Comparison of ENCODE assay signal across 14 cellular contexts in genomic region chr3:141405025-141405424, GRCh38. TPM values are rescaled to one million over a fixed set of nuclear protein-coding genes. Genes with fewer than 3 reads are reported as not detected.
DNase-seq lines count a peak whose midpoint lies in the region; FAIRE-seq and TF ChIP-seq lines count a peak whose summit lies in the region.
"Had no signal": no experiment of that assay in that cellular context is flagged by ENCODE, and none has a peak within 500 bp of the region (broad histone marks: within the 10 kb centered on the region; RNA-seq: fewer than 3 reads in every experiment).

No MANE protein-coding gene starts in this region.

- DNase-seq in AG09309 (ENCODE audit: low read depth) (peak; percentile 52), endothelial cell of umbilical vein (ENCODE audit: low read depth, low spot score) (peak; percentile 90), osteocyte (ENCODE audit: extremely low spot score, unreplicated experiment) (no peak), NCI-H187 (lab: John Stamatoyannopoulos, UW) (no peak), GM12891 (ENCODE audit: insufficient read length, low spot score) (no peak), NCI-H1694 treated with DMSO at 0.1 percent for 48 hours (lab: John Stamatoyannopoulos, UW) (no peak)
- no peak for DNase-seq in activated CD8-positive, alpha-beta memory T cell treated with anti-CD3 and anti-CD28 coated beads for 24 hours
- DNase-seq: activated naive CD8-positive, alpha-beta T cell treated with anti-CD3 and anti-CD28 coated beads, Interleukin-2, amount 10 ng/mL, durations not matched to agents 7 days and 5 days; left lung; MG63; NCI-H510A treated with DMSO at 0.1 percent for 48 hours; SHP77 treated with DMSO at 0.1 percent for 48 hours had no signal

- CTCF ChIA-PET in endothelial cell of umbilical vein (lab: Charles Lee), result interaction anchor here (0.8 to 3.3 kb wide), 18 partner anchors 8 to 101 kb away, joined by 3 to 14 read pairs (median 5); no protein-coding TSS in a partner anchor

- H3K9me3 Mint-ChIP-seq in osteocyte (ENCODE audit: unreplicated experiment), result no peaks in the 10 kb centered on the region
- H3K9me3 Mint-ChIP-seq: activated naive CD8-positive, alpha-beta T cell treated with anti-CD3 and anti-CD28 coated beads, Interleukin-2, amount 10 ng/mL, durations not matched to agents 7 days and 5 days had no signal

- TF ChIP-seq CTCF in AG09309 (IDR thresholded peaks at IDR 0.05; ENCODE audit: control insufficient read depth, insufficient read depth, low read depth, low read length, missing control alignments), result no peak
- TF ChIP-seq CTCF in KMS-11 (conservative IDR thresholded peaks at IDR 0.05; ENCODE audit: low read depth, low read length), result no peak
- TF ChIP-seq CTCF in endothelial cell of umbilical vein (IDR thresholded peaks at IDR 0.05; ENCODE audit: extremely low read depth in 1 of 2, insufficient read depth in 1 of 2, low read depth in 1 of 2, low read length in 2 of 2), result no peak
- no peak for TF ChIP-seq CTCF in osteocyte (IDR thresholded peaks at IDR 0.05)

- dilution Hi-C loops in endothelial cell of umbilical vein (cut with MboI; ENCODE audit: extremely low pct_ligation_motif_present, low sequenced_read_pairs), result no loop called here

- H3K36me3 ChIP-seq in KMS-11 (ENCODE audit: insufficient read depth) (peaks cover 61% of the 10 kb centered on the region), endothelial cell of umbilical vein (ENCODE audit: control insufficient read depth in 2 of 2, extremely low read depth in 1 of 2, insufficient read depth in 2 of 2, low read length in 2 of 2) (peaks cover 14 to 29% of the 10 kb centered on the region in 2 experiments)

- peaks cover 28% of the 10 kb centered on the region for H3K36me3 Mint-ChIP-seq in osteocyte (ENCODE audit: unreplicated experiment)

- H3K27ac ChIP-seq in KMS-11, result peak overlapping the region; percentile 2; the same call in 1 of the 2 replicates
- peak overlapping the region; percentile 97 for H3K27ac ChIP-seq in endothelial cell of umbilical vein (ENCODE audit: insufficient read depth, low read depth, low read length)
- H3K27ac ChIP-seq: C4-2B had no signal

- no peaks in the 10 kb centered on the region for H3K9me3 ChIP-seq in endothelial cell of umbilical vein (replicated peaks; ENCODE audit: control insufficient read depth, insufficient read depth, low read length)
- H3K9me3 ChIP-seq: left lung, MG63 had no signal

- peaks cover 39% of the 10 kb centered on the region for H3K4me1 Mint-ChIP-seq in osteocyte (ENCODE audit: unreplicated experiment)

- BruUV-seq in endothelial cell of umbilical vein (replicated peaks; lab: Mats Ljungman, UMichigan), result no TSS peak

- TF ChIP-seq POLR2A in endothelial cell of umbilical vein (IDR thresholded peaks at IDR 0.05; ENCODE audit: low read depth, low read length), result no peak
- no peak for TF ChIP-seq POLR2A in GM12891 (IDR thresholded peaks at IDR 0.05; ENCODE audit: low read depth, low read length)

- FAIRE-seq in endothelial cell of umbilical vein (lab: Jason Lieb, UNC) (peak; percentile 87), GM12891 (lab: Jason Lieb, UNC) (no peak)

- H3K9ac ChIP-seq in KMS-11 (no peak overlapping the region), endothelial cell of umbilical vein (replicated peaks; ENCODE audit: extremely low read depth, insufficient read depth, low read length) (peak overlapping the region; percentile 91)

- no peaks in the 10 kb centered on the region for H3K27me3 ChIP-seq in KMS-11 (ENCODE audit: insufficient read depth, low read depth)
- no peaks in the 10 kb centered on the region for H3K27me3 ChIP-seq in endothelial cell of umbilical vein (ENCODE audit: control insufficient read depth in 2 of 2, insufficient read depth in 2 of 2, low read length in 2 of 2)
- H3K27me3 ChIP-seq: left lung, MG63 had no signal

- H3K27me3 Mint-ChIP-seq in osteocyte (ENCODE audit: unreplicated experiment), result no peaks in the 10 kb centered on the region
- H3K27me3 Mint-ChIP-seq: activated naive CD8-positive, alpha-beta T cell treated with anti-CD3 and anti-CD28 coated beads, Interleukin-2, amount 10 ng/mL, durations not matched to agents 7 days and 5 days had no signal

- no peaks in the 10 kb centered on the region for H3K9me1 ChIP-seq in endothelial cell of umbilical vein (replicated peaks; ENCODE audit: control insufficient read depth, extremely low read depth, insufficient read depth, low read length)

- peak overlapping the region; percentile 43 for H3K27ac Mint-ChIP-seq in osteocyte (ENCODE audit: unreplicated experiment)
- H3K27ac Mint-ChIP-seq: activated naive CD8-positive, alpha-beta T cell treated with anti-CD3 and anti-CD28 coated beads, Interleukin-2, amount 10 ng/mL, durations not matched to agents 7 days and 5 days had no signal

- H2AFZ ChIP-seq in KMS-11 (ENCODE audit: low read depth), result no peak overlapping the region
- H2AFZ ChIP-seq in endothelial cell of umbilical vein (ENCODE audit: low read depth, low read length), result no peak overlapping the region

- intact Hi-C loops in endothelial cell of umbilical vein (cut with micrococcal nuclease), result no loop called here

- H3K4me1 ChIP-seq in KMS-11 (ENCODE audit: low read depth, poor library complexity, severe bottlenecking) (peaks cover 83% of the 10 kb centered on the region), endothelial cell of umbilical vein (ENCODE audit: control insufficient read depth, extremely low read depth, insufficient read depth, low read length) (peaks cover 67% of the 10 kb centered on the region)

- H4K20me1 ChIP-seq in KMS-11 (ENCODE audit: insufficient read depth) (peaks cover 4% of the 10 kb centered on the region; the same call in 1 of the 2 replicates), endothelial cell of umbilical vein (replicated peaks; ENCODE audit: control insufficient read depth, extremely low read depth, insufficient read depth, low read length) (no peaks in the 10 kb centered on the region)

- no peak overlapping the region for H3K4me3 ChIP-seq in AG09309 (ENCODE audit: control insufficient read depth, low read depth, low read length)
- no peak overlapping the region for H3K4me3 ChIP-seq in KMS-11 (IDR thresholded peaks at IDR 0.05; ENCODE audit: insufficient read depth, low read depth, low read length)
- peak overlapping the region in 1 of 3 experiments; percentile 48 for H3K4me3 ChIP-seq in endothelial cell of umbilical vein (replicated peaks in 1 of 3; ENCODE audit: insufficient read depth in 1 of 3, low read depth in 1 of 3, low read length in 3 of 3)
- H3K4me3 ChIP-seq: left lung, MG63 had no signal

- H3K4me2 ChIP-seq in KMS-11 (no peak overlapping the region), endothelial cell of umbilical vein (ENCODE audit: insufficient read depth, low read length) (peak overlapping the region; percentile 80)

- POLR2A ChIA-PET in endothelial cell of umbilical vein (lab: Charles Lee), result interaction anchor here (0.7 to 1.2 kb wide), 2 partner anchors 15 to 44 kb away, joined by 3 to 6 read pairs; no protein-coding TSS in a partner anchor

- no peak overlapping the region for H3K4me3 Mint-ChIP-seq in osteocyte (ENCODE audit: unreplicated experiment)
- H3K4me3 Mint-ChIP-seq: activated naive CD8-positive, alpha-beta T cell treated with anti-CD3 and anti-CD28 coated beads, Interleukin-2, amount 10 ng/mL, durations not matched to agents 7 days and 5 days had no signal

- peaks cover 95% of the 10 kb centered on the region for H3K79me2 ChIP-seq in KMS-11 (ENCODE audit: insufficient read depth, low read depth)
- H3K79me2 ChIP-seq in endothelial cell of umbilical vein (ENCODE audit: control insufficient read depth, insufficient read depth, low read length), result peaks cover 52% of the 10 kb centered on the region

TF ChIP-seq in endothelial cell of umbilical vein, 7 proteins besides CTCF, POLR2A, EP300 and RAD21 (continues in another document):
- no peak for TF ChIP-seq MYC (IDR thresholded peaks at IDR 0.05; ENCODE audit: low read depth, low read length)
- no peak for TF ChIP-seq EZH2 (IDR thresholded peaks at IDR 0.05; ENCODE audit: borderline replicate concordance, low read depth, low read length, severe bottlenecking)
- no peak for TF ChIP-seq GATA2 (IDR thresholded peaks at IDR 0.05; ENCODE audit: insufficient read depth, insufficient read length, low read depth, low read length)
- TF ChIP-seq FOS (IDR thresholded peaks at IDR 0.05; ENCODE audit: borderline replicate concordance, insufficient read depth, low read length), result peak; percentile 47
- TF ChIP-seq POLR2AphosphoS5 (IDR thresholded peaks at IDR 0.05; ENCODE audit: insufficient read depth, low read depth, low read length), result no peak
- TF ChIP-seq JUN (IDR thresholded peaks at IDR 0.05; ENCODE audit: borderline replicate concordance, insufficient read depth, insufficient read length, low read depth), result peak; percentile 70

TF ChIP-seq in GM12891, 5 proteins besides CTCF, POLR2A, EP300 and RAD21:
- TF ChIP-seq TAF1 (IDR thresholded peaks at IDR 0.05; ENCODE audit: low read depth, low read length) (no peak), PAX5 (IDR thresholded peaks at IDR 0.05; ENCODE audit: insufficient read depth, low read length, severe bottlenecking) (no peak), POU2F2 (IDR thresholded peaks at IDR 0.05; ENCODE audit: low read depth, low read length) (no peak), POLR2AphosphoS5 (IDR thresholded peaks at IDR 0.05; ENCODE audit: low read depth, low read length) (no peak), SPI1 (IDR thresholded peaks at IDR 0.05; ENCODE audit: low read depth, low read length) (no peak)

RNA-seq across cellular contexts. Expression of gene ZBTB38, which starts 36.7 kb away (rescaled TPM):
- 83.4 and 85.2 TPM in 2 replicates for total RNA-seq in endothelial cell of umbilical vein
- polyA plus RNA-seq in endothelial cell of umbilical vein, result 25.5 and 31.1 TPM in 2 replicates
- polyA plus RNA-seq in endothelial cell of umbilical vein (2011; cell fraction: cytosol; rRNA removed), result 30.2 and 30.5 TPM in 2 replicates
- polyA plus RNA-seq in endothelial cell of umbilical vein (2011; cell fraction: nucleus; rRNA removed), result 57.4 and 59.3 TPM in 2 replicates
- polyA plus RNA-seq in endothelial cell of umbilical vein (2012), result 58.5 and 77.2 TPM in 2 replicates
- polyA minus RNA-seq in endothelial cell of umbilical vein, result 130 and 159 TPM in 2 replicates
- 30.9 TPM for polyA minus RNA-seq in endothelial cell of umbilical vein (2011; cell fraction: cytosol; rRNA and poly(A)+ RNA removed)
- 158 and 229 TPM in 2 replicates for polyA minus RNA-seq in endothelial cell of umbilical vein (2011; cell fraction: nucleus; rRNA and poly(A)+ RNA removed)
- total RNA-seq in osteocyte, result 41.8 and 43.9 TPM in 2 replicates
- polyA plus RNA-seq in GM12891 (2012; ENCODE audit: low read depth, missing spikeins), result 10.7 TPM

Comparison
In these comparisons a context has a peak if more than half of its experiments do, and no peak if none do; other contexts are left out.
1. DNase-seq: peak in AG09309 (single experiment) and endothelial cell of umbilical vein (single experiment); none in osteocyte (single experiment), NCI-H187 (0 of 2), activated CD8-positive, alpha-beta memory T cell treated with anti-CD3 and anti-CD28 coated beads for 24 hours (single experiment), GM12891 (single experiment) and NCI-H1694 treated with DMSO at 0.1 percent for 48 hours (single experiment).